12 cellular contexts compared by ENCODE assay signal in the genomic region with DNA sequence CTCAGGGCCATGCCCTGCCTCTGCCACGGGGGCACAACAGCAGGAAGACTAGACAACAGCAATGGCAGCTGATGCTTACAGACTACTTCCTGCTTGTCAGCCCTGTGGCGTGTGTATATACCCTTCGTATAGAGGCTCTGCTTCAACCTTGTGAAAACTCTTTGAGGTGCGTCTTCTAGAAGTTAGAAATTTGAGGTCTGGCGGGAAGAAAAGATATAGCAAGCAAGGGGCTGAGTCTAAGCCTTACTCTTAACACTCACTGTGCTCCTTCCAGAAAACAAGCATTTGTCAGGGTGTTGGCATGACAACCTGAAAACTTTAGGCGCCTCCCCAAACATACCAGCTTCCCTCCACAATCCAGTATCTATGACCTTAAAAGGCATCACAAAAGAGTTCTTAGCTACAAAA. TPM values are rescaled to one million over a fixed set of nuclear protein-coding genes. Genes with fewer than 3 reads are reported as not detected.
DNase-seq lines count a peak whose midpoint lies in the region; ATAC-seq and TF ChIP-seq lines count a peak whose summit lies in the region.
"Had no signal": no experiment of that assay in that cellular context is flagged by ENCODE, and none has a peak within 500 bp of the region (broad histone marks: within the 10 kb centered on the region; RNA-seq: fewer than 3 reads in every experiment).

No MANE protein-coding gene starts in this region.

- no peak for TF ChIP-seq POLR2A in gastroesophageal sphincter (IDR thresholded peaks at IDR 0.05)

- H3K4me3 Mint-ChIP-seq in activated naive CD4-positive, alpha-beta T cell treated with anti-CD3 and anti-CD28 coated beads for 36 hours, result no peak overlapping the region
- peak overlapping the region; percentile 49 for H3K4me3 Mint-ChIP-seq in activated T-cell treated with anti-CD3 and anti-CD28 coated beads, Interleukin-2, amount 50 U/mL, for 4 hours

- no peaks in the 10 kb centered on the region for H3K36me3 Mint-ChIP-seq in activated naive CD4-positive, alpha-beta T cell treated with anti-CD3 and anti-CD28 coated beads for 36 hours (ENCODE audit: low read depth)
- no peaks in the 10 kb centered on the region for H3K36me3 Mint-ChIP-seq in activated T-cell treated with anti-CD3 and anti-CD28 coated beads, Interleukin-2, amount 50 U/mL, for 4 hours (ENCODE audit: insufficient read depth)

- peaks cover 13% of the 10 kb centered on the region for H3K4me1 Mint-ChIP-seq in activated naive CD4-positive, alpha-beta T cell treated with anti-CD3 and anti-CD28 coated beads for 36 hours (ENCODE audit: low read depth)
- peaks cover 13% of the 10 kb centered on the region for H3K4me1 Mint-ChIP-seq in activated T-cell treated with anti-CD3 and anti-CD28 coated beads, Interleukin-2, amount 50 U/mL, for 4 hours (ENCODE audit: low read depth)

- peaks cover 4% of the 10 kb centered on the region for H3K27me3 Mint-ChIP-seq in activated naive CD4-positive, alpha-beta T cell treated with anti-CD3 and anti-CD28 coated beads for 36 hours (ENCODE audit: low read depth)
- peaks cover 9% of the 10 kb centered on the region for H3K27me3 Mint-ChIP-seq in activated T-cell treated with anti-CD3 and anti-CD28 coated beads, Interleukin-2, amount 50 U/mL, for 4 hours (ENCODE audit: low read depth)

- H3K4me1 ChIP-seq in gastroesophageal sphincter, result peaks cover 11 to 86% (median 13%) of the 10 kb centered on the region in 3 donors

- TF ChIP-seq CTCF in gastroesophageal sphincter (IDR thresholded peaks at IDR 0.05), result peak in 2 of 4 experiments; percentile 26 to 44

- peaks cover 0 to 9% of the 10 kb centered on the region in 2 donors for H3K36me3 ChIP-seq in gastroesophageal sphincter

- peak overlapping the region; percentile 89 to 98 (median 94) for H3K27ac ChIP-seq in gastroesophageal sphincter

- ATAC-seq in activated T-cell treated with anti-CD3 and anti-CD28 coated beads, Interleukin-2, amount 50 U/mL, for 4 hours, result peak; percentile 43 to 65
- peak; percentile 64 for ATAC-seq in gastroesophageal sphincter
- no peak for ATAC-seq in HG02870 (IDR thresholded peaks at IDR 0.05; ENCODE audit: unreplicated experiment)
- no peak for ATAC-seq in GM21723 (IDR thresholded peaks at IDR 0.05; ENCODE audit: unreplicated experiment)
- ATAC-seq in HG02973 (IDR thresholded peaks at IDR 0.05; ENCODE audit: unreplicated experiment), result no peak

- WGBS in gastroesophageal sphincter (ENCODE audit: low coverage in 1 of 2), 2 donors, result 19 to 20% methylated on average over 3 to 5 of the region's 6 CpGs

- CTCF ChIA-PET in activated naive CD4-positive, alpha-beta T cell treated with anti-CD3 and anti-CD28 coated beads for 36 hours (lab: Charles Lee), result interaction anchor here (0.6 to 2.2 kb wide), 2 partner anchors 29 to 36 kb away, joined by 3 to 7 read pairs; no protein-coding TSS in a partner anchor

- intact Hi-C loops in activated naive CD4-positive, alpha-beta T cell treated with anti-CD3 and anti-CD28 coated beads for 36 hours (cut with micrococcal nuclease), result no loop called here

- no peaks in the 10 kb centered on the region for H3K9me3 Mint-ChIP-seq in activated naive CD4-positive, alpha-beta T cell treated with anti-CD3 and anti-CD28 coated beads for 36 hours
- no peaks in the 10 kb centered on the region for H3K9me3 Mint-ChIP-seq in activated T-cell treated with anti-CD3 and anti-CD28 coated beads, Interleukin-2, amount 50 U/mL, for 4 hours

- DNase-seq in activated naive CD4-positive, alpha-beta T cell treated with anti-CD3 and anti-CD28 coated beads for 36 hours, result peak; percentile 33
- DNase-seq in activated naive CD4-positive, alpha-beta T cell treated with anti-CD3 and anti-CD28 coated beads, Interleukin-2, amount 50 U/mL, for 16 hours, result no peak
- no peak for DNase-seq in activated T-cell treated with anti-CD3 and anti-CD28 coated beads, Interleukin-2, amount 50 U/mL, for 4 hours
- DNase-seq in stromal cell of bone marrow (ENCODE audit: low read depth), result peak; percentile 33
- DNase-seq: activated CD8-positive, alpha-beta memory T cell treated with anti-CD3 and anti-CD28 coated beads, Interleukin-2, amount 50 U/mL, for 4 hours; AML-193; NCI-H1930; SHP77 treated with DMSO at 0.1 percent for 48 hours had no signal

- H3K27me3 ChIP-seq in gastroesophageal sphincter, result no peaks in the 10 kb centered on the region

- H3K27ac Mint-ChIP-seq in activated naive CD4-positive, alpha-beta T cell treated with anti-CD3 and anti-CD28 coated beads for 36 hours, result peak overlapping the region; percentile 66

- no peak overlapping the region for H3K4me3 ChIP-seq in gastroesophageal sphincter

- no peak for TF ChIP-seq EP300 in gastroesophageal sphincter (IDR thresholded peaks at IDR 0.05)

- no peaks in the 10 kb centered on the region for H3K9me3 ChIP-seq in gastroesophageal sphincter

RNA-seq across cellular contexts. Expression of a gene that starts 33.3 kb away (rescaled TPM):
- total RNA-seq in activated naive CD4-positive, alpha-beta T cell treated with anti-CD3 and anti-CD28 coated beads for 36 hours, result not detected
- total RNA-seq in activated T-cell treated with anti-CD3 and anti-CD28 coated beads, Interleukin-2, amount 50 U/mL, for 4 hours, result not detected
- 100 to 1,000 TPM; 173 to 442 (median 242) TPM for total RNA-seq in gastroesophageal sphincter

RNA-seq across cellular contexts. Expression of a gene that starts 56.9 kb away (rescaled TPM):
- 10 to 100 TPM; 27.7 to 28.4 TPM for total RNA-seq in activated naive CD4-positive, alpha-beta T cell treated with anti-CD3 and anti-CD28 coated beads for 36 hours
- 10 to 100 TPM; 17.9 to 19.7 (median 19.2) TPM for total RNA-seq in activated T-cell treated with anti-CD3 and anti-CD28 coated beads, Interleukin-2, amount 50 U/mL, for 4 hours
- total RNA-seq in gastroesophageal sphincter, result 10 to 100 TPM; 47.6 to 97.3 (median 70.3) TPM

Comparison
In these comparisons a context has a peak if more than half of its experiments do, and no peak if none do; other contexts are left out.
1. DNase-seq: peak in activated naive CD4-positive, alpha-beta T cell treated with anti-CD3 and anti-CD28 coated beads for 36 hours (single experiment) and stromal cell of bone marrow (single experiment); none in activated naive CD4-positive, alpha-beta T cell treated with anti-CD3 and anti-CD28 coated beads, Interleukin-2, amount 50 U/mL, for 16 hours (single experiment) and activated T-cell treated with anti-CD3 and anti-CD28 coated beads, Interleukin-2, amount 50 U/mL, for 4 hours (single experiment).
2. ATAC-seq: peak in activated T-cell treated with anti-CD3 and anti-CD28 coated beads, Interleukin-2, amount 50 U/mL, for 4 hours (2 of 2) and gastroesophageal sphincter (single experiment); none in HG02870 (single experiment), GM21723 (single experiment) and HG02973 (single experiment).
3. RNA of a gene that starts 33.3 kb away (total RNA-seq): 173 to 442 TPM in gastroesophageal sphincter; not detected in activated naive CD4-positive, alpha-beta T cell treated with anti-CD3 and anti-CD28 coated beads for 36 hours and not detected in activated T-cell treated with anti-CD3 and anti-CD28 coated beads, Interleukin-2, amount 50 U/mL, for 4 hours; every median in the first group is over 100 times any median in the second.